1 cellular context compared by ENCODE assay signal in the genomic region with DNA sequence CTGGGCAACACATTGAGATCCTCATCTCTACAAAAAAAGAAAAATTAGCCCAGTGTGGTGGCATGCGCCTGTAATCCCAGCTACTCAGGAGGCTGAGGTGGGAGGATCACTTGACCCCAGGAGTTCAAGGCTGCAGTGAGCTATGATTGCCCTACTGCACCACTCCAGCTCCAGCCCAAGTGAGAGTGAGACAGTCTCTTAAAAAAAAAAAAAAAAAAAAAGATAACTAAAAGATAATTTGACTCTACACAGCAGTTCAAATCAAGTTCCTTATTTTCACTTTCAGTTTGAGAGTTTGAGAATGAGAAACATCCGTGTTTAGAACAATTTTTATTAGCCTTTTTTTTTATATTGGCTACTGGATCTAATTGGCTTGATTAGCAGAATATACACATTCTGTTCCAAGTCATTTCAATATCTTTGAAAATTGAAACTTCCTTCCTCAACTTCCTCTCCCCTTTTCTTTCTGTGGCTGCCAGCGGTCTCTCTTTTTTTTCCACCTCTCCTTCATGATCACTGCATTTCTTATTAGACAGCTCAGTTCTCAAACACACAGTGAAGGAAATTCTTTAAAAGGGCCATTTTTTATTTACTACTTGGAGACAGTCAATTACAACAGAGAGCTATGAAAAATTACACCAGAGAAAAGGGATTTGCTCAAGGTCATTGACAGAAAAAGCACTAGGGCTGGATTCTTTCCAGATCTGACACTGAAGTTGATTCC.
TF ChIP-seq lines count a peak whose summit lies in the region.

No MANE protein-coding gene starts in this region.

TF ChIP-seq in K562, 482 proteins besides CTCF, POLR2A, EP300 and RAD21 (continued from another document):
- TF ChIP-seq ZNF589 (CRISPR knock-in tag; IDR thresholded peaks at IDR 0.05; ENCODE audit: low read depth) = 0 out of 2 replicates have a peak, but pooled peaks have one; percentile 39
- TF ChIP-seq FOXK2 (conservative IDR thresholded peaks at IDR 0.05 in 1 of 2, IDR thresholded peaks at IDR 0.05 in 1 of 2; ENCODE audit: low read depth in 2 of 2) = peak in 1 of 2 experiments; percentile 34; a peak in 2 of 4 replicates
- no peak for TF ChIP-seq SNRNP70 (optimal IDR thresholded peaks at IDR 0.05; ENCODE audit: low read depth, low read length)
- TF ChIP-seq SRSF9 (IDR thresholded peaks at IDR 0.05; ENCODE audit: borderline replicate concordance, low read depth, low read length) = no peak
- TF ChIP-seq ESRRA (IDR thresholded peaks at IDR 0.05; ENCODE audit: borderline replicate concordance, low read depth) = peak; percentile 75
- no peak for TF ChIP-seq NR2C2 (CRISPR knock-in tag; IDR thresholded peaks at IDR 0.05)
- TF ChIP-seq NR2C2 (tag; IDR thresholded peaks at IDR 0.05) = peak; percentile 74
- no peak for TF ChIP-seq ETV1 (tag; conservative IDR thresholded peaks at IDR 0.05; ENCODE audit: low read depth)
- 0 out of 2 replicates have a peak, but pooled peaks have one; percentile 37 for TF ChIP-seq FOXJ2 (tag; IDR thresholded peaks at IDR 0.05)
